9 cellular contexts compared by ENCODE assay signal in genomic region chr18:45384137-45384998, GRCh38.
DNase-seq lines count a peak whose midpoint lies in the region; ATAC-seq, FAIRE-seq and TF ChIP-seq lines count a peak whose summit lies in the region.
"Had no signal": no experiment of that assay in that cellular context is flagged by ENCODE, and none has a peak within 500 bp of the region (broad histone marks: within the 10 kb centered on the region; RNA-seq: fewer than 3 reads in every experiment).

No MANE protein-coding gene starts in this region.

- peak; percentile 55 for ATAC-seq in GM21786 (IDR thresholded peaks at IDR 0.05; ENCODE audit: unreplicated experiment)

- H3K9me3 Mint-ChIP-seq in T-helper 2 cell treated with Interferon-gamma antibody and Interleukin-4, amounts not matched to agents 5 μg/mL and 100 μg/mL, for 36 hours: no peaks in the 10 kb centered on the region
- H3K9me3 Mint-ChIP-seq: T-helper 1 cell treated with Interleukin-12 subunit alpha and Interleukin-12 subunit beta and Interleukin-4 antibody, amounts not matched to agents 30 μg/mL and 1 μg/mL, for 36 hours had no signal

- DNase-seq in D721Med (ENCODE audit: insufficient read length, low spot score) (no peak), NCI-H1436 (lab: John Stamatoyannopoulos, UW) (peak; percentile 52), cardiac fibroblast (ENCODE audit: low read depth in 2 of 2) (peak; percentile 56 to 57), kidney tubule cell (ENCODE audit: low spot score) (peak; percentile 64), NCI-H187 treated with DMSO at 0.1 percent for 48 hours (lab: John Stamatoyannopoulos, UW) (no peak)
- DNase-seq in T-helper 2 cell treated with Interferon-gamma antibody and Interleukin-4, amounts not matched to agents 5 μg/mL and 100 μg/mL, for 36 hours (ENCODE audit: low spot score): peak; percentile 13
- peak; percentile 4 to 51 (median 10) for DNase-seq in stimulated activated CD4-positive, alpha-beta T cell treated with anti-CD3 and anti-CD28 coated beads, TNF-alpha, amount 100 ng/mL, for 48 hours (ENCODE audit: low read depth in 3 of 3)

- H3K27ac Mint-ChIP-seq in T-helper 2 cell treated with Interferon-gamma antibody and Interleukin-4, amounts not matched to agents 5 μg/mL and 100 μg/mL, for 36 hours: no peak overlapping the region
- H3K27ac Mint-ChIP-seq: T-helper 1 cell treated with Interleukin-12 subunit alpha and Interleukin-12 subunit beta and Interleukin-4 antibody, amounts not matched to agents 30 μg/mL and 1 μg/mL, for 36 hours had no signal

- peaks cover 8% of the 10 kb centered on the region for H3K27me3 Mint-ChIP-seq in T-helper 2 cell treated with Interferon-gamma antibody and Interleukin-4, amounts not matched to agents 5 μg/mL and 100 μg/mL, for 36 hours (ENCODE audit: low read depth)

- no peaks in the 10 kb centered on the region for H3K36me3 Mint-ChIP-seq in T-helper 2 cell treated with Interferon-gamma antibody and Interleukin-4, amounts not matched to agents 5 μg/mL and 100 μg/mL, for 36 hours (ENCODE audit: low read depth)

- peak; percentile 62 for TF ChIP-seq CTCF in D721Med (IDR thresholded peaks at IDR 0.05; ENCODE audit: insufficient read depth, missing control alignments)
- peak; percentile 49 for TF ChIP-seq CTCF in cardiac fibroblast (IDR thresholded peaks at IDR 0.05; ENCODE audit: low read depth, low read length)

- H3K4me1 Mint-ChIP-seq in T-helper 2 cell treated with Interferon-gamma antibody and Interleukin-4, amounts not matched to agents 5 μg/mL and 100 μg/mL, for 36 hours (ENCODE audit: low read depth): no peaks in the 10 kb centered on the region

- no peak for FAIRE-seq in D721Med (lab: Jason Lieb, UNC)

- no peak overlapping the region for H3K4me3 Mint-ChIP-seq in T-helper 2 cell treated with Interferon-gamma antibody and Interleukin-4, amounts not matched to agents 5 μg/mL and 100 μg/mL, for 36 hours
- H3K4me3 Mint-ChIP-seq: T-helper 1 cell treated with Interleukin-12 subunit alpha and Interleukin-12 subunit beta and Interleukin-4 antibody, amounts not matched to agents 30 μg/mL and 1 μg/mL, for 36 hours had no signal

- H3K4me3 ChIP-seq in cardiac fibroblast (replicated peaks in 1 of 2; ENCODE audit: low read depth in 2 of 2, low read length in 2 of 2): no peak overlapping the region

Comparison
In these comparisons a context has a peak if more than half of its experiments do, and no peak if none do; other contexts are left out.
1. DNase-seq: peak in NCI-H1436 (single experiment), T-helper 2 cell treated with Interferon-gamma antibody and Interleukin-4, amounts not matched to agents 5 μg/mL and 100 μg/mL, for 36 hours (single experiment), cardiac fibroblast (2 of 2), kidney tubule cell (single experiment) and stimulated activated CD4-positive, alpha-beta T cell treated with anti-CD3 and anti-CD28 coated beads, TNF-alpha, amount 100 ng/mL, for 48 hours (3 of 3); none in D721Med (single experiment) and NCI-H187 treated with DMSO at 0.1 percent for 48 hours (single experiment).